8 cellular contexts compared by ENCODE assay signal in the genomic region with DNA sequence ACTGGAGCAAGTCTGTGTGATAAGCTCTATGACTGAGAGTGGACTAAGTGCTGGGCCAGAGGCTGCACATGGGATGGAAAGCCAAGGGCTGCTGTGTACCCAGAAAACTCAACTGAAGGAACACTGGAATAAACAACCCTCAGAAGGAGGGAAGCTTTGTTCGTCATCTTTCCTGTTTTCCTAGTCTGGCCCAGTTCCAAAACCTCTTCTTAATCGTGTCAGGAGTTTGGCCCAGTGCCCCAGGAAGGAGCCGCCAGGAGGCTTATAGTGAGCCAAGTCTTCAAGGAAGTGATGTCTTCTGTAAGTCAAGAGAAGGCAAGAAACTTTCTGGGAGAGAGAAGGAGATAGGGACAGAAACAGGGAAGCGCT. TPM values are rescaled to one million over a fixed set of nuclear protein-coding genes. Genes with fewer than 3 reads are reported as not detected.
DNase-seq lines count a peak whose midpoint lies in the region; ATAC-seq and TF ChIP-seq lines count a peak whose summit lies in the region.

No MANE protein-coding gene starts in this region.

- no peak for TF ChIP-seq POLR2A in body of pancreas (IDR thresholded peaks at IDR 0.05)
- TF ChIP-seq POLR2A in right lobe of liver (IDR thresholded peaks at IDR 0.05): no peak

- peaks cover 47% of the 10 kb centered on the region for H3K4me1 Mint-ChIP-seq in activated T-cell treated with anti-CD3 and anti-CD28 coated beads, Interleukin-2, amount 50 U/mL, for 24 hours (ENCODE audit: low read depth)

- intact Hi-C loops in body of pancreas (cut with DNase I): no loop called here
- intact Hi-C loops in right lobe of liver (cut with DNase I): no loop called here

- H3K4me3 Mint-ChIP-seq in activated T-cell treated with anti-CD3 and anti-CD28 coated beads, Interleukin-2, amount 50 U/mL, for 24 hours: no peak overlapping the region

- no peak overlapping the region for H3K27ac Mint-ChIP-seq in activated T-cell treated with anti-CD3 and anti-CD28 coated beads, Interleukin-2, amount 50 U/mL, for 24 hours

- peak overlapping the region; percentile 95 for H3K27ac ChIP-seq in ACC112 (ENCODE audit: low read depth, low read length)
- peak overlapping the region in 3 of 4 donors; percentile 36 to 52 (median 42) for H3K27ac ChIP-seq in body of pancreas
- H3K27ac ChIP-seq in right lobe of liver: peak overlapping the region; percentile 24 to 45 (median 44)

- no peaks in the 10 kb centered on the region for H3K27me3 Mint-ChIP-seq in activated T-cell treated with anti-CD3 and anti-CD28 coated beads, Interleukin-2, amount 50 U/mL, for 24 hours

- H2AFZ ChIP-seq in ACC112 (ENCODE audit: low read length, unreplicated experiment): no peak overlapping the region

- H3K4me1 ChIP-seq in ACC112 (ENCODE audit: control insufficient read depth, insufficient read depth, low read length, unreplicated experiment) (peaks cover 54% of the 10 kb centered on the region), body of pancreas (peaks cover 34% of the 10 kb centered on the region), right lobe of liver (peaks cover 0 to 8% (median 1%) of the 10 kb centered on the region in 4 donors)

- TF ChIP-seq CTCF in body of pancreas (IDR thresholded peaks at IDR 0.05): peak in 1 of 7 experiments; percentile 1
- TF ChIP-seq CTCF in right lobe of liver (IDR thresholded peaks at IDR 0.05): no peak

- peak overlapping the region; percentile 73 for H3K4me3 ChIP-seq in ACC112 (ENCODE audit: low read depth, low read length)
- H3K4me3 ChIP-seq in body of pancreas: no peak overlapping the region
- H3K4me3 ChIP-seq in right lobe of liver: no peak overlapping the region

- no peaks in the 10 kb centered on the region for H3K9me3 Mint-ChIP-seq in activated T-cell treated with anti-CD3 and anti-CD28 coated beads, Interleukin-2, amount 50 U/mL, for 24 hours

- DNase-seq in Kasumi-1 (lab: John Stamatoyannopoulos, UW) (peak; percentile 48 to 56), body of pancreas (peak; percentile 74 to 92 (median 88)), right lobe of liver (peak; percentile 71 to 80 (median 73)), NCI-H510A (lab: John Stamatoyannopoulos, UW) (no peak)
- DNase-seq in activated T-cell treated with anti-CD3 and anti-CD28 coated beads, Interleukin-2, amount 50 U/mL, for 24 hours: no peak
- DNase-seq in stimulated activated CD8-positive, alpha-beta memory T cell treated with anti-CD3 and anti-CD28 coated beads, Interleukin-4, amount 100 ng/mL, for 48 hours: no peak

- H3K36me3 ChIP-seq in ACC112 (ENCODE audit: insufficient read depth, low read length) (peaks cover 3% of the 10 kb centered on the region; the same call in 1 of the 2 replicates), body of pancreas (replicated peaks in 1 of 2; ENCODE audit: insufficient read depth in 1 of 2, low read depth in 2 of 2) (no peaks in the 10 kb centered on the region), right lobe of liver (no peaks in the 10 kb centered on the region)

- H3K27me3 ChIP-seq in ACC112 (ENCODE audit: insufficient read depth, low read length): no peaks in the 10 kb centered on the region
- no peaks in the 10 kb centered on the region for H3K27me3 ChIP-seq in body of pancreas
- H3K27me3 ChIP-seq in right lobe of liver: no peaks in the 10 kb centered on the region

- no peaks in the 10 kb centered on the region for H3K36me3 Mint-ChIP-seq in activated T-cell treated with anti-CD3 and anti-CD28 coated beads, Interleukin-2, amount 50 U/mL, for 24 hours (ENCODE audit: low read depth)

- H3K9me3 ChIP-seq in body of pancreas (no peaks in the 10 kb centered on the region), right lobe of liver (no peaks in the 10 kb centered on the region)

- H3K79me2 ChIP-seq in ACC112 (ENCODE audit: control insufficient read depth, insufficient read depth, low read length, unreplicated experiment): peaks cover 19% of the 10 kb centered on the region

- 1 to 25% methylated on average over 4 of the region's 4 CpGs for WGBS in body of pancreas, 2 donors
- 34% methylated on average over 4 of the region's 4 CpGs for WGBS in right lobe of liver (ENCODE audit: insufficient coverage, low coverage, low lambda C conversion rate, missing lambda C conversion rate)

- ATAC-seq in body of pancreas (peak; percentile 36), right lobe of liver (peak; percentile 32 to 64 (median 47)), HG03108 (IDR thresholded peaks at IDR 0.05; ENCODE audit: unreplicated experiment) (no peak)

RNA-seq across cellular contexts. Expression of a gene that starts 23.3 kb away (rescaled TPM):
- total RNA-seq in body of pancreas: 10 to 100 TPM; 12.2 to 18.5 TPM
- 10 to 100 TPM; 17.3 to 29.7 (median 25.5) TPM for total RNA-seq in right lobe of liver

Comparison
In these comparisons a context has a peak if more than half of its experiments do, and no peak if none do; other contexts are left out.
1. H3K27ac ChIP-seq: peak in every context shown above with its lines; median percentile 95 in ACC112; 44 in right lobe of liver; 42 in body of pancreas.
2. DNase-seq: peak in Kasumi-1 (2 of 2), body of pancreas (4 of 4) and right lobe of liver (3 of 3); none in activated T-cell treated with anti-CD3 and anti-CD28 coated beads, Interleukin-2, amount 50 U/mL, for 24 hours (single experiment), stimulated activated CD8-positive, alpha-beta memory T cell treated with anti-CD3 and anti-CD28 coated beads, Interleukin-4, amount 100 ng/mL, for 48 hours (single experiment) and NCI-H510A (single experiment).